Comparison of ENCODE assay signal across 8 cellular contexts in the genomic region with DNA sequence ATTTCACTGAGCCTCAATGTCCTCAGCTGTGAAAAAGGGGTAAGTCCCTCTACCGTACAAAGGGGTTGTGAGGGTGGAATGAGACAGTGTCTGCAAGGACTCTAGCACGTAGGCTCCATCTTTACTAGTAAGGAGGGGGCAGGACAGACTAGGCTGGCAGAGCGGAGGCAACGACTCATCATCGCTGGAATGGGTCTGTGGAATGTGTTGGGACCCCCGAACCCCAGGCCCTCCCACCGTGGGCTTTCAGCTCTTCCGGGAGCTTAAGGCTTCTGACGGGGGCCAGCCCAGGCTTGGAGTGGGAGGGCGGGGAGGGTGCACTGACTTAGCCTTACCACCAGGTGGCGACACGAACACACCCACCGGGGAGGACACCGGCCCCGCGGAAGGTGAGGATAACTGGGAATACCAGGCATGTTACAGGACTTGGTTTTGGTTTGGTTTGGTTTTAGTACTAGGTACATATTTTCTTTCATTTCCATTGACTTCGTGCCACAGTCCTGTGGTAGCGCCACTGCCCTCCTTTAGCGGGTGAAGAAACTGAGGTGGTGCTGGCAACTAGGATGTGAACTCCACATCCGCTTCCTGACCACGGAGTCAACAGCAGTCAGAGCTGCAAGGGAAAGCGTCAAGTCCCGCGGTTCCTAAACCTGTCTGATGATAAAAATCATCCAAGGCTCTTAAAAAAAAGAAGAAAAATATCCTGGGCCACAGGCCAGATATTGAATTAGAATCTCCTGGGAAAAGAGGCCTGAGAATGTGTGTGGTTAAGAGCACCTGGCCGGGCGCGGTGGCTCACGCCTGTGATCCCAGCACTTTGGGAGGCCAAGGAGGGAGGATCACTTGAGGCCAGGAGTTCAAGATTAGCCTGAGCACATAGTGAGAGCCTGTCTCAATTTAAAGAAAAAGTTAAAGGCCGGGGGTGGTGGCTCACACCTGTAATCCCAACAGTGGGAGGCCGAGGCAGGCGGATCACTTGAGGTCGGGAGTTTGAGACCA. TPM values are rescaled to one million over a fixed set of nuclear protein-coding genes. Genes with fewer than 3 reads are reported as not detected.
DNase-seq lines count a peak whose midpoint lies in the region; ATAC-seq and TF ChIP-seq lines count a peak whose summit lies in the region.

No MANE protein-coding gene starts in this region.

- peak overlapping the region; percentile 76 to 93 (median 86) for H3K27ac Mint-ChIP-seq in CD4-positive, alpha-beta memory T cell
- H3K27ac Mint-ChIP-seq in activated CD8-positive, alpha-beta T cell treated with anti-CD3 and anti-CD28 coated beads, Interleukin-2, amount 10 ng/mL, durations not matched to agents 7 days and 5 days, result peak overlapping the region; percentile 87

- DNase-seq in CD4-positive, alpha-beta memory T cell, result peak; percentile 76 to 84 (median 82)
- DNase-seq in HFF-Myc (ENCODE audit: extremely low read depth, low read depth), result no peak
- DNase-seq in NCI-H510A (lab: John Stamatoyannopoulos, UW), result peak; percentile 52
- peak; percentile 83 for DNase-seq in activated CD8-positive, alpha-beta T cell treated with anti-CD3 and anti-CD28 coated beads, Interleukin-2, amount 10 ng/mL, durations not matched to agents 7 days and 5 days
- DNase-seq in effector memory CD4-positive, alpha-beta T cell, result peak; percentile 55 to 67 (median 59)
- peak; percentile 76 for DNase-seq in mesendoderm
- DNase-seq in stimulated activated CD8-positive, alpha-beta memory T cell treated with anti-CD3 and anti-CD28 coated beads, Interleukin-15, amount 100 ng/mL, for 4 hours (ENCODE audit: low read depth in 2 of 2), result peak; percentile 36 to 41

- H3K4ac ChIP-seq in mesendoderm (ENCODE audit: low read depth, low read length), result peak overlapping the region; percentile 72

- CTCF ChIA-PET in CD4-positive, alpha-beta memory T cell (lab: Charles Lee; ENCODE audit: partially characterized antibody), result interaction anchor here (0.7 to 7.0 kb wide), 40 partner anchors 10 to 572 kb away, joined by 3 to 150 read pairs (median 5); partner anchors contain the start of genes ARMC12, DEF6 and PPARD
- CTCF ChIA-PET in activated CD8-positive, alpha-beta T cell treated with anti-CD3 and anti-CD28 coated beads, Interleukin-2, amount 10 ng/mL, durations not matched to agents 7 days and 5 days (lab: Charles Lee), result interaction anchor here (0.5 to 5.8 kb wide), 48 partner anchors 8 to 1494 kb away, joined by 3 to 63 read pairs (median 4); partner anchors contain the start of gene ARMC12

- H2BK120ac ChIP-seq in mesendoderm (ENCODE audit: low read depth, low read length), result no peak overlapping the region

- no peak overlapping the region for H2AK5ac ChIP-seq in mesendoderm (ENCODE audit: low read length)

- TF ChIP-seq CTCF in HFF-Myc (IDR thresholded peaks at IDR 0.05; ENCODE audit: low read depth, low read length, missing control alignments), result peak; percentile 90

- H3K79me1 ChIP-seq in mesendoderm (ENCODE audit: low read length), result no peaks in the 10 kb centered on the region

- peaks cover 14 to 34% (median 21%) of the 10 kb centered on the region in 4 donors for H3K4me1 Mint-ChIP-seq in CD4-positive, alpha-beta memory T cell
- peaks cover 33% of the 10 kb centered on the region for H3K4me1 Mint-ChIP-seq in activated CD8-positive, alpha-beta T cell treated with anti-CD3 and anti-CD28 coated beads, Interleukin-2, amount 10 ng/mL, durations not matched to agents 7 days and 5 days (ENCODE audit: low read depth)

- H2BK5ac ChIP-seq in mesendoderm (ENCODE audit: low read length), result no peak overlapping the region

- no peaks in the 10 kb centered on the region for H3K27me3 ChIP-seq in CD4-positive, alpha-beta memory T cell (ENCODE audit: insufficient read depth, low read length)
- H3K27me3 ChIP-seq in effector memory CD4-positive, alpha-beta T cell (replicated peaks; ENCODE audit: control insufficient read depth, insufficient read depth, low read length, poor library complexity, severe bottlenecking), result no peaks in the 10 kb centered on the region
- H3K27me3 ChIP-seq in mesendoderm (ENCODE audit: insufficient read depth, low read length, poor library complexity), result no peaks in the 10 kb centered on the region

- no peaks in the 10 kb centered on the region for H3K36me3 Mint-ChIP-seq in CD4-positive, alpha-beta memory T cell
- no peaks in the 10 kb centered on the region for H3K36me3 Mint-ChIP-seq in activated CD8-positive, alpha-beta T cell treated with anti-CD3 and anti-CD28 coated beads, Interleukin-2, amount 10 ng/mL, durations not matched to agents 7 days and 5 days (ENCODE audit: low read depth)

- H2BK15ac ChIP-seq in mesendoderm (replicated peaks; ENCODE audit: low read depth), result no peak overlapping the region

- H3K18ac ChIP-seq in mesendoderm (ENCODE audit: low read length), result peak overlapping the region; percentile 29

- POLR2A ChIA-PET in CD4-positive, alpha-beta memory T cell (lab: Charles Lee; ENCODE audit: partially characterized antibody), result interaction anchor here (0.7 to 3.3 kb wide), 7 partner anchors 10 to 214 kb away, joined by 3 to 15 read pairs (median 4); partner anchors contain the start of genes ARMC12 and TEAD3
- POLR2A ChIA-PET in activated CD8-positive, alpha-beta T cell treated with anti-CD3 and anti-CD28 coated beads, Interleukin-2, amount 10 ng/mL, durations not matched to agents 7 days and 5 days (lab: Charles Lee), result interaction anchor here (0.7 to 2.0 kb wide), 2 partner anchors 30 to 101 kb away, joined by 3 to 8 read pairs; no protein-coding TSS in a partner anchor

- H3K9me3 Mint-ChIP-seq in CD4-positive, alpha-beta memory T cell, result no peaks in the 10 kb centered on the region
- H3K9me3 Mint-ChIP-seq in activated CD8-positive, alpha-beta T cell treated with anti-CD3 and anti-CD28 coated beads, Interleukin-2, amount 10 ng/mL, durations not matched to agents 7 days and 5 days (ENCODE audit: insufficient read depth), result no peaks in the 10 kb centered on the region

- H3K27me3 Mint-ChIP-seq in CD4-positive, alpha-beta memory T cell, result no peaks in the 10 kb centered on the region
- H3K27me3 Mint-ChIP-seq in activated CD8-positive, alpha-beta T cell treated with anti-CD3 and anti-CD28 coated beads, Interleukin-2, amount 10 ng/mL, durations not matched to agents 7 days and 5 days (ENCODE audit: low read depth), result peaks cover 6% of the 10 kb centered on the region

- no peak overlapping the region for H3K27ac ChIP-seq in CD4-positive, alpha-beta memory T cell (ENCODE audit: low read depth, low read length)
- H3K27ac ChIP-seq in effector memory CD4-positive, alpha-beta T cell (ENCODE audit: insufficient read depth, low read length, poor library complexity, severe bottlenecking), result no peak overlapping the region
- H3K27ac ChIP-seq in mesendoderm (ENCODE audit: low read depth, low read length), result no peak overlapping the region

- H3K4me3 ChIP-seq in CD4-positive, alpha-beta memory T cell (ENCODE audit: low read length in 2 of 2), result peak overlapping the region in 1 of 2 donors; percentile 41
- H3K4me3 ChIP-seq in HFF-Myc (replicated peaks; ENCODE audit: low read depth, low read length), result no peak overlapping the region
- peak overlapping the region; percentile 18 for H3K4me3 ChIP-seq in effector memory CD4-positive, alpha-beta T cell (ENCODE audit: insufficient read depth, low read depth, low read length, poor library complexity, severe bottlenecking)
- no peak overlapping the region for H3K4me3 ChIP-seq in mesendoderm (ENCODE audit: low read length)

- peak overlapping the region; percentile 32 for H3K4me2 ChIP-seq in mesendoderm (ENCODE audit: low read length)

- no peak overlapping the region for H4K5ac ChIP-seq in mesendoderm (ENCODE audit: low read length)

- peaks cover 21% of the 10 kb centered on the region for H3K4me1 ChIP-seq in CD4-positive, alpha-beta memory T cell (ENCODE audit: insufficient read depth, low read length)
- H3K4me1 ChIP-seq in effector memory CD4-positive, alpha-beta T cell (ENCODE audit: control insufficient read depth, insufficient read depth, low read length, poor library complexity, severe bottlenecking), result peaks cover 10% of the 10 kb centered on the region
- H3K4me1 ChIP-seq in mesendoderm (ENCODE audit: control insufficient read depth, low read depth, low read length), result no peaks in the 10 kb centered on the region

- no peak overlapping the region for H4K8ac ChIP-seq in mesendoderm (ENCODE audit: low read depth, low read length)

- H3K9ac ChIP-seq in mesendoderm (ENCODE audit: low read length), result peak overlapping the region; percentile 41

- H3K9me3 ChIP-seq in CD4-positive, alpha-beta memory T cell (ENCODE audit: control insufficient read depth in 1 of 2, low read length in 2 of 2), result no peaks in the 10 kb centered on the region
- H3K9me3 ChIP-seq in effector memory CD4-positive, alpha-beta T cell (ENCODE audit: control insufficient read depth, low read length), result no peaks in the 10 kb centered on the region

- H3K23ac ChIP-seq in mesendoderm (ENCODE audit: low read length), result no peak overlapping the region

- H3K79me2 ChIP-seq in mesendoderm (ENCODE audit: control insufficient read depth, insufficient read depth, low read length), result no peaks in the 10 kb centered on the region

- peak overlapping the region; percentile 83 for H3K56ac ChIP-seq in mesendoderm (ENCODE audit: low read length)

- H3K4me3 Mint-ChIP-seq in CD4-positive, alpha-beta memory T cell, result peak overlapping the region; percentile 20 to 81 (median 75)
- H3K4me3 Mint-ChIP-seq in activated CD8-positive, alpha-beta T cell treated with anti-CD3 and anti-CD28 coated beads, Interleukin-2, amount 10 ng/mL, durations not matched to agents 7 days and 5 days, result peak overlapping the region; percentile 53

- H3K36me3 ChIP-seq in CD4-positive, alpha-beta memory T cell (ENCODE audit: insufficient read depth, low read length), result no peaks in the 10 kb centered on the region
- H3K36me3 ChIP-seq in effector memory CD4-positive, alpha-beta T cell (ENCODE audit: control insufficient read depth, insufficient read depth, low read length), result no peaks in the 10 kb centered on the region
- H3K36me3 ChIP-seq in mesendoderm (ENCODE audit: control insufficient read depth, insufficient read depth, low read length), result no peaks in the 10 kb centered on the region

- ATAC-seq in activated CD8-positive, alpha-beta T cell treated with anti-CD3 and anti-CD28 coated beads, Interleukin-2, amount 10 ng/mL, durations not matched to agents 7 days and 5 days, result peak; percentile 95
- ATAC-seq in GM21447 (IDR thresholded peaks at IDR 0.05; ENCODE audit: unreplicated experiment), result no peak

- intact Hi-C loops in CD4-positive, alpha-beta memory T cell (cut with micrococcal nuclease), result loop anchor here (1.0 kb wide), 4 partner anchors 29 to 214 kb away; partner anchors contain the start of gene ARMC12

- WGBS in mesendoderm (ENCODE audit: extremely low coverage, insufficient coverage, low lambda C conversion rate), result no CpG with 5 or more reads among the region's 32 CpGs

RNA-seq across cellular contexts. Expression of gene TULP1, which starts 10.3 kb away (rescaled TPM):
- not detected for total RNA-seq in CD4-positive, alpha-beta memory T cell
- polyA plus RNA-seq in CD4-positive, alpha-beta memory T cell, result not detected
- total RNA-seq in activated CD8-positive, alpha-beta T cell treated with anti-CD3 and anti-CD28 coated beads, Interleukin-2, amount 10 ng/mL, durations not matched to agents 7 days and 5 days, result not detected
- 2.2 TPM for polyA plus RNA-seq in mesendoderm (2013, experiment 1 of 2)
- polyA plus RNA-seq in mesendoderm (2013, experiment 2 of 2), result 2.8 TPM

RNA-seq across cellular contexts. Expression of gene TEAD3, which starts 26.1 kb away (rescaled TPM):
- under 1 TPM in 1 of 2 experiments, not detected in 1; 0.20 TPM for total RNA-seq in CD4-positive, alpha-beta memory T cell
- polyA plus RNA-seq in CD4-positive, alpha-beta memory T cell, result under 1 TPM in 1 of 2 donors, not detected in 1; 0.08 TPM
- total RNA-seq in activated CD8-positive, alpha-beta T cell treated with anti-CD3 and anti-CD28 coated beads, Interleukin-2, amount 10 ng/mL, durations not matched to agents 7 days and 5 days, result under 1 TPM; 0.18 to 0.21 TPM
- polyA plus RNA-seq in mesendoderm (2013, experiment 1 of 2), result 37.1 TPM
- 36.3 TPM for polyA plus RNA-seq in mesendoderm (2013, experiment 2 of 2)

RNA-seq across cellular contexts. Expression of gene RPL10A, which starts 54.8 kb away (rescaled TPM):
- total RNA-seq in CD4-positive, alpha-beta memory T cell, result 1,000 to 10,000 TPM; 1,978 to 2,070 TPM
- 1,000 to 10,000 TPM in 1 of 2 donors, 100 to 1,000 TPM in 1; 844 to 1,085 TPM for polyA plus RNA-seq in CD4-positive, alpha-beta memory T cell
- 1,000 to 10,000 TPM; 1,398 to 1,443 TPM for total RNA-seq in activated CD8-positive, alpha-beta T cell treated with anti-CD3 and anti-CD28 coated beads, Interleukin-2, amount 10 ng/mL, durations not matched to agents 7 days and 5 days
- polyA plus RNA-seq in mesendoderm (2013, experiment 1 of 2), result 2,328 TPM
- 2,329 TPM for polyA plus RNA-seq in mesendoderm (2013, experiment 2 of 2)
